1 cellular context compared by ENCODE assay signal in genomic region chr1:61293197-61293596, GRCh38.
TF ChIP-seq lines count a peak whose summit lies in the region.

No MANE protein-coding gene starts in this region.

TF ChIP-seq in HepG2, 621 proteins besides CTCF, POLR2A, EP300 and RAD21 (continued from another document and continues in another):
- TF ChIP-seq ARID5B (CRISPR knock-in tag; IDR thresholded peaks at IDR 0.05) (peak; percentile 61; the same call in 1 of the 2 replicates), SIX4 (CRISPR knock-in tag; IDR thresholded peaks at IDR 0.05) (no peak), ZNF816 (CRISPR knock-in tag; IDR thresholded peaks at IDR 0.05; ENCODE audit: borderline replicate concordance) (no peak), CHD2 (IDR thresholded peaks at IDR 0.05; ENCODE audit: low read depth, low read length) (no peak), RFXANK (CRISPR knock-in tag; IDR thresholded peaks at IDR 0.05) (no peak), CBFB (CRISPR knock-in tag; IDR thresholded peaks at IDR 0.05) (no peak), ZNF282 (IDR thresholded peaks at IDR 0.05; ENCODE audit: partially characterized antibody) (no peak), ELF1 (CRISPR knock-in tag; IDR thresholded peaks at IDR 0.05) (no peak), FOSL2 (CRISPR knock-in tag; IDR thresholded peaks at IDR 0.05) (0 out of 2 replicates have a peak, but pooled peaks have one; percentile 24), NR0B2 (CRISPR knock-in tag; IDR thresholded peaks at IDR 0.05) (no peak), SOX13 (IDR thresholded peaks at IDR 0.05) (no peak), SOX13 (CRISPR knock-in tag; conservative IDR thresholded peaks at IDR 0.05 in 1 of 2, IDR thresholded peaks at IDR 0.05 in 1 of 2) (peak in 1 of 2 experiments; percentile 69; a peak in 2 of 4 replicates), KLF13 (CRISPR knock-in tag; IDR thresholded peaks at IDR 0.05) (no peak), REPIN1 (CRISPR knock-in tag; IDR thresholded peaks at IDR 0.05; ENCODE audit: borderline replicate concordance, low read depth) (no peak), HNF4G (IDR thresholded peaks at IDR 0.05; ENCODE audit: borderline replicate concordance, low read depth, low read length) (0 out of 2 replicates have a peak, but pooled peaks have one; percentile 4), HNF4G (CRISPR knock-in tag; IDR thresholded peaks at IDR 0.05; ENCODE audit: borderline replicate concordance, low read depth) (no peak), NFRKB (IDR thresholded peaks at IDR 0.05) (no peak), ZBTB14 (CRISPR knock-in tag; IDR thresholded peaks at IDR 0.05) (no peak), MIXL1 (CRISPR knock-in tag; IDR thresholded peaks at IDR 0.05) (no peak), BRF2 (CRISPR knock-in tag; IDR thresholded peaks at IDR 0.05) (no peak), MIER3 (CRISPR knock-in tag; IDR thresholded peaks at IDR 0.05; ENCODE audit: borderline replicate concordance) (no peak), ELK4 (CRISPR knock-in tag; IDR thresholded peaks at IDR 0.05; ENCODE audit: borderline replicate concordance) (no peak), ZNF878 (CRISPR knock-in tag; IDR thresholded peaks at IDR 0.05) (no peak), ZFP36L2 (CRISPR knock-in tag; IDR thresholded peaks at IDR 0.05) (no peak), TGIF2 (CRISPR knock-in tag; IDR thresholded peaks at IDR 0.05) (no peak), SIX1 (CRISPR knock-in tag; IDR thresholded peaks at IDR 0.05; ENCODE audit: borderline replicate concordance) (no peak), GATAD2A (CRISPR knock-in tag; IDR thresholded peaks at IDR 0.05) (0 out of 2 replicates have a peak, but pooled peaks have one; percentile 35), HMG20A (CRISPR knock-in tag; IDR thresholded peaks at IDR 0.05; ENCODE audit: borderline replicate concordance) (peak; percentile 16; the same call in 1 of the 2 replicates), MED8 (CRISPR knock-in tag; IDR thresholded peaks at IDR 0.05; ENCODE audit: insufficient replicate concordance) (no peak), ZNF550 (CRISPR knock-in tag; IDR thresholded peaks at IDR 0.05; ENCODE audit: borderline replicate concordance) (no peak), E2F5 (CRISPR knock-in tag; conservative IDR thresholded peaks at IDR 0.05) (no peak), HOXD1 (CRISPR knock-in tag; IDR thresholded peaks at IDR 0.05) (0 out of 2 replicates have a peak, but pooled peaks have one; percentile 78), PAXIP1 (CRISPR knock-in tag; conservative IDR thresholded peaks at IDR 0.05) (0 out of 2 replicates have a peak, but pooled peaks have one; percentile 21), THAP8 (CRISPR knock-in tag; IDR thresholded peaks at IDR 0.05; ENCODE audit: borderline replicate concordance) (no peak), CHD4 (IDR thresholded peaks at IDR 0.05; ENCODE audit: borderline replicate concordance, low read length) (no peak), HDAC2 (CRISPR knock-in tag; IDR thresholded peaks at IDR 0.05) (peak; percentile 17; the same call in 1 of the 2 replicates), FOXA3 (CRISPR knock-in tag; IDR thresholded peaks at IDR 0.05) (peak; percentile 38; the same call in 1 of the 2 replicates), POGZ (CRISPR knock-in tag; IDR thresholded peaks at IDR 0.05) (0 out of 2 replicates have a peak, but pooled peaks have one; percentile 32), ZBTB21 (CRISPR knock-in tag; IDR thresholded peaks at IDR 0.05) (no peak), CSRNP2 (CRISPR knock-in tag; conservative IDR thresholded peaks at IDR 0.05; ENCODE audit: low read depth) (no peak), SOX5 (CRISPR knock-in tag; IDR thresholded peaks at IDR 0.05; ENCODE audit: borderline replicate concordance) (peak; percentile 39; the same call in 1 of the 2 replicates), MEIS1 (CRISPR knock-in tag; IDR thresholded peaks at IDR 0.05; ENCODE audit: borderline replicate concordance) (no peak), TEAD3 (CRISPR knock-in tag; optimal IDR thresholded peaks at IDR 0.05; ENCODE audit: borderline replicate concordance) (peak; percentile 8), ZNF264 (CRISPR knock-in tag; IDR thresholded peaks at IDR 0.05) (no peak), HOXA5 (CRISPR knock-in tag; IDR thresholded peaks at IDR 0.05) (no peak), TARDBP (CRISPR knock-in tag; IDR thresholded peaks at IDR 0.05) (no peak)
